Comparison of ENCODE assay signal across 8 cellular contexts in the genomic region with DNA sequence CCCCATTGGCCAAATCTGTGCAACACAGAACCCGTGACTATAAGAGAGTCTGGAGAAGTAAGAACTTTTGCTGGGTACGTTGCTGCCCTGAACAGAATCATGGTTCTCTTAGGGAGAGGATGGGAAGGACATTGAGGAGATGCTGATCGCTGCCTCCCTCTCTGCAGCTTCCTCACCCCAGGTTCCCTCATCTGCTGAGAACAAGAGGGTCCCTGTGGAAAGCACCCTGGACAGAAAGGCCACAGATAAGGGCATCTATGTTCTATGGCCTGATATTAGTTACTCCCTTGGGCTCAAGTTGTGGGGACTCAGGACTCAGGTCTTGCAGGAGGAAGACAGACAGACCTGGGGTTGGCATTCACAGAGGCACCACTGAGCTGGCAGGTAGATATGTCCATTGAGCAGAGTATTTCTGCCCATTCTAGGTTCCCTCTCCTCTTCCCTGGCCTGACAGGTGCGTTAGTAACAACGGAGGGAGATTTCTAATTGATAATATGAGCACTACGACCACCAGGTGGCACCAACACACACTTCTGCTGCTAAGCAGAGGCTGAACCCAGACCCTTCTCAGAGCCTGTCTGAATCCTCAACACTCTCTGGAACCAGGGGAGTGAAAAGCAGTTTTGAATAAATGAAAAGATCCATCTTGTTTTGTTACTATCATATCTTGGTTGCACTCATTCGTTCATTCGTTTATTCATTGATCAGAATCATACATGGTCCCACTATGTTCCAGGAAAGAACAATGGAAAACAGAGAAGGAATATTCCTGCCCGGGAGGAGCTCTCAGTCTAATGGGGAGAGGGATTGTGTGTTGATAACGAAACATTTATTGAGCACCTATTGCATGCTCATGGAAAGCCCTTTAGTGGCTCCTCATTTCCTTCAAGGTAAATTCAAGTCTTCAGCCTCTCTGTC. TPM values are rescaled to one million over a fixed set of nuclear protein-coding genes. Genes with fewer than 3 reads are reported as not detected.
DNase-seq lines count a peak whose midpoint lies in the region; ATAC-seq and TF ChIP-seq lines count a peak whose summit lies in the region.

No MANE protein-coding gene starts in this region.

- peak; percentile 76 for ATAC-seq in GM18508 (IDR thresholded peaks at IDR 0.05; ENCODE audit: insufficient read depth, unreplicated experiment)

- no peaks in the 10 kb centered on the region for H3K36me3 Mint-ChIP-seq in activated T-cell treated with anti-CD3 and anti-CD28 coated beads, Interleukin-2, amount 50 U/mL, for 24 hours (ENCODE audit: low read depth)
- no peaks in the 10 kb centered on the region for H3K36me3 Mint-ChIP-seq in type B pancreatic cell

- CTCF ChIA-PET in AG04449 (lab: Yijun Ruan, JAX) = interaction anchor here (0.7 to 22.6 kb wide), 14 partner anchors 8 to 606 kb away, joined by 3 to 919 read pairs (median 6); no protein-coding TSS in a partner anchor
- CTCF ChIA-PET in PC-9 (lab: Charles Lee) = interaction anchor here (0.8 kb wide), 1 partner anchor 356 kb away, joined by 3 read pairs; no protein-coding TSS in a partner anchor

- H3K36me3 ChIP-seq in PC-9 (ENCODE audit: low read depth) = no peaks in the 10 kb centered on the region

- H3K79me2 ChIP-seq in PC-9 (ENCODE audit: low read depth) = no peaks in the 10 kb centered on the region

- no peaks in the 10 kb centered on the region for H3K4me1 ChIP-seq in PC-9 (replicated peaks; ENCODE audit: insufficient read depth)

- no peaks in the 10 kb centered on the region for H3F3A ChIP-seq in PC-9 (ENCODE audit: insufficient read depth, low read depth)

- H3K4me1 Mint-ChIP-seq in activated T-cell treated with anti-CD3 and anti-CD28 coated beads, Interleukin-2, amount 50 U/mL, for 24 hours (ENCODE audit: low read depth) = no peaks in the 10 kb centered on the region
- H3K4me1 Mint-ChIP-seq in type B pancreatic cell (ENCODE audit: unreplicated experiment) = no peaks in the 10 kb centered on the region

- H3K4me3 Mint-ChIP-seq in activated T-cell treated with anti-CD3 and anti-CD28 coated beads, Interleukin-2, amount 50 U/mL, for 24 hours = no peak overlapping the region
- no peak overlapping the region for H3K4me3 Mint-ChIP-seq in type B pancreatic cell

- H3K9me3 Mint-ChIP-seq in activated T-cell treated with anti-CD3 and anti-CD28 coated beads, Interleukin-2, amount 50 U/mL, for 24 hours = no peaks in the 10 kb centered on the region
- no peaks in the 10 kb centered on the region for H3K9me3 Mint-ChIP-seq in type B pancreatic cell

- POLR2A ChIA-PET in AG04449 (lab: Yijun Ruan, JAX) (no interaction called here), PC-9 (lab: Charles Lee; ENCODE audit: unreplicated experiment) (no interaction called here)

- no peaks in the 10 kb centered on the region for H4K20me1 ChIP-seq in PC-9 (ENCODE audit: insufficient read depth)

- H3K27me3 Mint-ChIP-seq in activated T-cell treated with anti-CD3 and anti-CD28 coated beads, Interleukin-2, amount 50 U/mL, for 24 hours = peaks cover 44% of the 10 kb centered on the region
- peaks cover 54% of the 10 kb centered on the region for H3K27me3 Mint-ChIP-seq in type B pancreatic cell

- H3K4me2 ChIP-seq in PC-9 = no peak overlapping the region

- H3K4me3 ChIP-seq in AG04449 (ENCODE audit: low read depth, low read length) (no peak overlapping the region), PC-9 (no peak overlapping the region), fibroblast of pulmonary artery (replicated peaks; ENCODE audit: low read depth, low read length) (no peak overlapping the region)

- H3K9me3 ChIP-seq in PC-9 (ENCODE audit: insufficient read depth, low read depth) = no peaks in the 10 kb centered on the region

- TF ChIP-seq CTCF in AG04449 (IDR thresholded peaks at IDR 0.05; ENCODE audit: insufficient read depth, low read length, missing control alignments) (peak; percentile 69), PC-9 (conservative IDR thresholded peaks at IDR 0.05) (peak; percentile 87), fibroblast of pulmonary artery (IDR thresholded peaks at IDR 0.05; ENCODE audit: low read length, missing control alignments) (peak; percentile 68), type B pancreatic cell (conservative IDR thresholded peaks at IDR 0.05) (peak; percentile 85)

- no peaks in the 10 kb centered on the region for H3K9me2 ChIP-seq in PC-9 (ENCODE audit: insufficient read depth)

- no peaks in the 10 kb centered on the region for H3K27me3 ChIP-seq in PC-9 (ENCODE audit: insufficient read depth, low read depth)

- H2AFZ ChIP-seq in PC-9 = no peak overlapping the region

- H3K27ac ChIP-seq in PC-9 = no peak overlapping the region

- no peak for DNase-seq in AG04449 (ENCODE audit: low read depth, low spot score)
- DNase-seq in HPDE6-E6E7 (ENCODE audit: extremely low spot score) = peak; percentile 59
- peak; percentile 46 to 54 for DNase-seq in PC-9
- DNase-seq in activated T-cell treated with anti-CD3 and anti-CD28 coated beads, Interleukin-2, amount 50 U/mL, for 24 hours = peak; percentile 69
- peak; percentile 63 for DNase-seq in fibroblast of pulmonary artery (ENCODE audit: low read depth)
- DNase-seq in nucleus accumbens (lab: John Stamatoyannopoulos, UW) = peak in 40 of 56 donors; percentile 2 to 86 (median 36)
- no peak for DNase-seq in type B pancreatic cell (ENCODE audit: extremely low spot score, unreplicated experiment)

- H3K27ac Mint-ChIP-seq in activated T-cell treated with anti-CD3 and anti-CD28 coated beads, Interleukin-2, amount 50 U/mL, for 24 hours = no peak overlapping the region
- H3K27ac Mint-ChIP-seq in type B pancreatic cell = no peak overlapping the region

- BruUV-seq in PC-9 (replicated peaks; lab: Mats Ljungman, UMichigan) = no TSS peak

- intact Hi-C loops in PC-9 (cut with micrococcal nuclease; ENCODE audit: unreplicated experiment) = loop anchor here (1.0 to 10.0 kb wide), 5 partner anchors 130 to 1075 kb away; no protein-coding TSS in a partner anchor

RNA-seq across cellular contexts. Expression of gene SLC6A2, which starts 56.4 kb away (rescaled TPM):
- total RNA-seq in PC-9 (2021) = 0.50 and 0.61 TPM in 2 replicates
- 5.7 and 12.7 TPM in 2 replicates for total RNA-seq in type B pancreatic cell (ENCODE audit: low replicate concordance)

Comparison
In these comparisons a context has a peak if more than half of its experiments do, and no peak if none do; other contexts are left out.
1. DNase-seq: peak in HPDE6-E6E7 (single experiment), PC-9 (2 of 2), activated T-cell treated with anti-CD3 and anti-CD28 coated beads, Interleukin-2, amount 50 U/mL, for 24 hours (single experiment), fibroblast of pulmonary artery (single experiment) and nucleus accumbens (40 of 56); none in AG04449 (single experiment) and type B pancreatic cell (single experiment).
2. Peak in every context shown above with its lines, with median percentiles within 50 percentile points of each other: CTCF ChIP-seq.